In genomic region chr2:15591692-15592463, GRCh38 we compare ENCODE assay signal across 8 cellular contexts. TPM values are rescaled to one million over a fixed set of nuclear protein-coding genes. Genes with fewer than 3 reads are reported as not detected.
A peak's percentile ranks its signal among the peaks of the same experiment; 100 is the strongest.
DNase-seq lines count a peak whose midpoint lies in the region; ATAC-seq and TF ChIP-seq lines count a peak whose summit lies in the region.

TSS of gene DDX1 (plus strand) at chr2:15591868. CDS start at chr2:15591934, 66 bp downstream.

- peak within 1 kb of the TSS; percentile 89 for H3K27ac Mint-ChIP-seq in activated CD4-positive, alpha-beta T cell treated with anti-CD3 and anti-CD28 coated beads, Interleukin-2, amount 10 ng/mL, durations not matched to agents 24 days and 14 days

- H3K9me3 Mint-ChIP-seq in activated CD4-positive, alpha-beta T cell treated with anti-CD3 and anti-CD28 coated beads, Interleukin-2, amount 10 ng/mL, durations not matched to agents 24 days and 14 days, result no peaks in the 10 kb centered on the region

- H3K4me3 ChIP-seq in coronary artery, result peak within 1 kb of the TSS; percentile 95

- peaks cover 26% of the 10 kb centered on the region for H3K4me1 Mint-ChIP-seq in activated CD4-positive, alpha-beta T cell treated with anti-CD3 and anti-CD28 coated beads, Interleukin-2, amount 10 ng/mL, durations not matched to agents 24 days and 14 days

- intact Hi-C loops in activated CD4-positive, alpha-beta T cell treated with anti-CD3 and anti-CD28 coated beads, Interleukin-2, amount 10 ng/mL, durations not matched to agents 24 days and 14 days (cut with micrococcal nuclease), result loop anchor here (1.0 to 10.0 kb wide), 3 partner anchors 31 to 450 kb away; partner anchors contain the start of gene NBAS

- peak; percentile 94 for TF ChIP-seq POLR2A in GM19099 (IDR thresholded peaks at IDR 0.05; ENCODE audit: extremely low read depth, insufficient read length, low read depth)

- no peak for TF ChIP-seq CTCF in coronary artery (IDR thresholded peaks at IDR 0.05)

- ATAC-seq in HG03378 (IDR thresholded peaks at IDR 0.05; ENCODE audit: unreplicated experiment), result peak; percentile 83

- H3K4me3 Mint-ChIP-seq in activated CD4-positive, alpha-beta T cell treated with anti-CD3 and anti-CD28 coated beads, Interleukin-2, amount 10 ng/mL, durations not matched to agents 24 days and 14 days, result peak within 1 kb of the TSS; percentile 89

- peaks cover 29% of the 10 kb centered on the region for H3K36me3 Mint-ChIP-seq in activated CD4-positive, alpha-beta T cell treated with anti-CD3 and anti-CD28 coated beads, Interleukin-2, amount 10 ng/mL, durations not matched to agents 24 days and 14 days (ENCODE audit: low read depth)

- H3K27ac ChIP-seq in coronary artery, result peak within 1 kb of the TSS; percentile 88 to 96

- H3K27me3 Mint-ChIP-seq in activated CD4-positive, alpha-beta T cell treated with anti-CD3 and anti-CD28 coated beads, Interleukin-2, amount 10 ng/mL, durations not matched to agents 24 days and 14 days, result no peaks in the 10 kb centered on the region

- peak; percentile 86 for DNase-seq in Ammon's horn (ENCODE audit: low spot score)
- peak; percentile 72 for DNase-seq in NCI-H510A (lab: John Stamatoyannopoulos, UW)
- peak; percentile 96 for DNase-seq in activated CD4-positive, alpha-beta T cell treated with anti-CD3 and anti-CD28 coated beads, Interleukin-2, amount 10 ng/mL, durations not matched to agents 24 days and 14 days
- DNase-seq in coronary artery (ENCODE audit: low spot score), result peak; percentile 91
- DNase-seq in left kidney (ENCODE audit: low read depth, low spot score), result peak; percentile 94
- peak; percentile 88 for DNase-seq in stimulated activated CD4-positive, alpha-beta T cell treated with anti-CD3 and anti-CD28 coated beads, Interleukin-1b, Interleukin-23, amount 100 ng/mL, for 48 hours

RNA-seq across cellular contexts. Expression of gene DDX1, which starts in this region (rescaled TPM):
- 116 TPM in 2 replicates for total RNA-seq in activated CD4-positive, alpha-beta T cell treated with anti-CD3 and anti-CD28 coated beads, Interleukin-2, amount 10 ng/mL, durations not matched to agents 24 days and 14 days

Comparison
In these comparisons a context has a peak if more than half of its experiments do, and no peak if none do; other contexts are left out.
1. Peak in every context shown above with its lines: DNase-seq, ATAC-seq, H3K4me3 ChIP-seq and H3K27ac ChIP-seq.